ENCODE assay signal across 22 cellular contexts in genomic region chr2:70608373-70608772, GRCh38. TPM values are rescaled to one million over a fixed set of nuclear protein-coding genes. Genes with fewer than 3 reads are reported as not detected.
A peak's percentile ranks its signal among the peaks of the same experiment; 100 is the strongest.
DNase-seq lines count a peak whose midpoint lies in the region; ATAC-seq, FAIRE-seq and TF ChIP-seq lines count a peak whose summit lies in the region.
"Had no signal": no experiment of that assay in that cellular context is flagged by ENCODE, and none has a peak within 500 bp of the region (broad histone marks: within the 10 kb centered on the region; RNA-seq: fewer than 3 reads in every experiment).

No MANE protein-coding gene starts in this region.

- peak; percentile 29 for DNase-seq in A172 (ENCODE audit: low spot score)
- DNase-seq in astrocyte of the spinal cord (ENCODE audit: low read depth, low spot score) = peak; percentile 17
- DNase-seq in stimulated activated naive CD8-positive, alpha-beta T cell treated with anti-CD3 and anti-CD28 coated beads, Interleukin-15, Interleukin-2, amounts not matched to agents 100 U/mL and 50 U/mL, for 24 hours = no peak
- no peak for DNase-seq in NCI-H226
- no peak for DNase-seq in NCI-H2196 (lab: John Stamatoyannopoulos, UW; ENCODE audit: unreplicated experiment)
- DNase-seq: 8988T, Caco-2, DMS79, GDM1, GM23248, NCI-H1092, NCI-H187, NCI-H2171, NCI-H510A, NCI-H82, SHP77 treated with DMSO at 0.1 percent for 48 hours had no signal

- no peak for ATAC-seq in GM21619 (IDR thresholded peaks at IDR 0.05; ENCODE audit: unreplicated experiment)
- no peak for ATAC-seq in stimulated activated naive CD8-positive, alpha-beta T cell treated with anti-CD3 and anti-CD28 coated beads, Interleukin-15, Interleukin-2, amounts not matched to agents 100 U/mL and 50 U/mL, for 24 hours
- ATAC-seq: K562, Panc1 had no signal

- no peak for TF ChIP-seq RAD21 in Ishikawa (IDR thresholded peaks at IDR 0.05; ENCODE audit: low read depth)

- peak; percentile 5 for FAIRE-seq in islet of Langerhans (lab: Jason Lieb, UNC)
- FAIRE-seq: GM12892, K562 had no signal

- H3K4me3 ChIP-seq in astrocyte of the spinal cord (ENCODE audit: low read depth, low read length) = no peak overlapping the region
- H3K4me3 ChIP-seq: GM23248, K562 had no signal

- no peak for TF ChIP-seq CTCF in astrocyte of the spinal cord (IDR thresholded peaks at IDR 0.05; ENCODE audit: low read depth, low read length)

- TF ChIP-seq EP300 in Ishikawa (IDR thresholded peaks at IDR 0.05; ENCODE audit: borderline replicate concordance) = peak; percentile 55

- in situ Hi-C loops in astrocyte of the spinal cord (cut with HindIII; ENCODE audit: low sequenced_read_pairs) = no loop called here

TF ChIP-seq in Ishikawa, 13 proteins besides CTCF, POLR2A, EP300 and RAD21:
- TF ChIP-seq TCF12 (IDR thresholded peaks at IDR 0.05; ENCODE audit: low read depth) (peak; percentile 54; the same call in 1 of the 2 replicates), FOXM1 (IDR thresholded peaks at IDR 0.05; ENCODE audit: borderline replicate concordance, low read depth) (no peak; the same call in 1 of the 2 replicates)

RNA-seq across cellular contexts. Expression of gene TGFA, which starts 54.7 kb away (rescaled TPM):
- 0.31 and 1.0 TPM in 2 replicates for total RNA-seq in A172 (2014; rRNA removed; shearing (Covaris generic))
- total RNA-seq: K562 had no signal

Comparison
In these comparisons a context has a peak if more than half of its experiments do, and no peak if none do; other contexts are left out.
1. DNase-seq: peak in A172 (single experiment) and astrocyte of the spinal cord (single experiment); none in stimulated activated naive CD8-positive, alpha-beta T cell treated with anti-CD3 and anti-CD28 coated beads, Interleukin-15, Interleukin-2, amounts not matched to agents 100 U/mL and 50 U/mL, for 24 hours (single experiment), NCI-H226 (single experiment) and NCI-H2196 (single experiment).